Comparison of ENCODE assay signal across 2 cellular contexts in the genomic region with DNA sequence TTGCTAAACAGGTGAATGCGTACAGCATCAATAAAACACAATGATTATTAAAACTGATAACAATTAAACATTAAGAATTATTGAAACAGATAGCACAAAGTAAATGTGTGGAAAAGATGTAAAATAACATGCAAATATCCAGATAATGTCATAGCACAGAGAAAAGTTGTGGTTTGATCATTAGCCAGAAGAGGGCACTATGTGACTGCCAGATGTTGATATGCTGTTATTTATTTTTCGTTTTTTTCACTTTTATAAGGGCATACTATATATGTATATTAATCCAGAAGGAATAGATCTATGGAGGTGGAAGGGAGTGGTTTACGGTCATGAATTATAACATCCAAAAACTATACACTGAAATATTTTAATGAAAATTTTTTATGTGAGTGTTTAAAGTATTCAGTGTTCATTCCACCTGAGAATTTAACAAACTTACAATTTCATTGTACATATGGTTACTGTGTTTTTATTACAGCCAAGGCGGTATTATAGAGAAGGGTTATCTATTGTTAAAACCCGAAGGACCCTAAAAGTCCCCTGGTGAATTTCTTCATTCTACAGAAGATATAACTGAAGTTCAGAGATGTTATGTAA.
TF ChIP-seq lines count a peak whose summit lies in the region.

No MANE protein-coding gene starts in this region.

TF ChIP-seq in IMR-90, 13 proteins besides CTCF, POLR2A, EP300 and RAD21 (continued from another document):
- TF ChIP-seq NFE2L2 (IDR thresholded peaks at IDR 0.05; ENCODE audit: low read depth, low read length) (no peak), USF2 (IDR thresholded peaks at IDR 0.05; ENCODE audit: low read depth, low read length) (no peak), SMC3 (IDR thresholded peaks at IDR 0.05; ENCODE audit: low read depth, low read length) (peak; percentile 61), BHLHE40 (IDR thresholded peaks at IDR 0.05; ENCODE audit: low read depth, low read length) (no peak)

TF ChIP-seq in WTC11, 78 proteins besides CTCF, POLR2A, EP300 and RAD21:
- TF ChIP-seq, protein P1, sequence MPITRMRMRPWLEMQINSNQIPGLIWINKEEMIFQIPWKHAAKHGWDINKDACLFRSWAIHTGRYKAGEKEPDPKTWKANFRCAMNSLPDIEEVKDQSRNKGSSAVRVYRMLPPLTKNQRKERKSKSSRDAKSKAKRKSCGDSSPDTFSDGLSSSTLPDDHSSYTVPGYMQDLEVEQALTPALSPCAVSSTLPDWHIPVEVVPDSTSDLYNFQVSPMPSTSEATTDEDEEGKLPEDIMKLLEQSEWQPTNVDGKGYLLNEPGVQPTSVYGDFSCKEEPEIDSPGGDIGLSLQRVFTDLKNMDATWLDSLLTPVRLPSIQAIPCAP (CRISPR knock-in tag; IDR thresholded peaks at IDR 0.05) = no peak
- no peak for TF ChIP-seq ZNF671 (CRISPR knock-in tag; IDR thresholded peaks at IDR 0.05)
- no peak for TF ChIP-seq E2F4 (CRISPR knock-in tag; IDR thresholded peaks at IDR 0.05; ENCODE audit: borderline replicate concordance, low read depth)
- TF ChIP-seq MYBL2 (CRISPR knock-in tag; IDR thresholded peaks at IDR 0.05) = no peak
- TF ChIP-seq ERG (CRISPR knock-in tag; IDR thresholded peaks at IDR 0.05) = no peak
- no peak for TF ChIP-seq GRHL2 (CRISPR knock-in tag; IDR thresholded peaks at IDR 0.05; ENCODE audit: insufficient replicate concordance, severe bottlenecking)
- TF ChIP-seq, protein P2, sequence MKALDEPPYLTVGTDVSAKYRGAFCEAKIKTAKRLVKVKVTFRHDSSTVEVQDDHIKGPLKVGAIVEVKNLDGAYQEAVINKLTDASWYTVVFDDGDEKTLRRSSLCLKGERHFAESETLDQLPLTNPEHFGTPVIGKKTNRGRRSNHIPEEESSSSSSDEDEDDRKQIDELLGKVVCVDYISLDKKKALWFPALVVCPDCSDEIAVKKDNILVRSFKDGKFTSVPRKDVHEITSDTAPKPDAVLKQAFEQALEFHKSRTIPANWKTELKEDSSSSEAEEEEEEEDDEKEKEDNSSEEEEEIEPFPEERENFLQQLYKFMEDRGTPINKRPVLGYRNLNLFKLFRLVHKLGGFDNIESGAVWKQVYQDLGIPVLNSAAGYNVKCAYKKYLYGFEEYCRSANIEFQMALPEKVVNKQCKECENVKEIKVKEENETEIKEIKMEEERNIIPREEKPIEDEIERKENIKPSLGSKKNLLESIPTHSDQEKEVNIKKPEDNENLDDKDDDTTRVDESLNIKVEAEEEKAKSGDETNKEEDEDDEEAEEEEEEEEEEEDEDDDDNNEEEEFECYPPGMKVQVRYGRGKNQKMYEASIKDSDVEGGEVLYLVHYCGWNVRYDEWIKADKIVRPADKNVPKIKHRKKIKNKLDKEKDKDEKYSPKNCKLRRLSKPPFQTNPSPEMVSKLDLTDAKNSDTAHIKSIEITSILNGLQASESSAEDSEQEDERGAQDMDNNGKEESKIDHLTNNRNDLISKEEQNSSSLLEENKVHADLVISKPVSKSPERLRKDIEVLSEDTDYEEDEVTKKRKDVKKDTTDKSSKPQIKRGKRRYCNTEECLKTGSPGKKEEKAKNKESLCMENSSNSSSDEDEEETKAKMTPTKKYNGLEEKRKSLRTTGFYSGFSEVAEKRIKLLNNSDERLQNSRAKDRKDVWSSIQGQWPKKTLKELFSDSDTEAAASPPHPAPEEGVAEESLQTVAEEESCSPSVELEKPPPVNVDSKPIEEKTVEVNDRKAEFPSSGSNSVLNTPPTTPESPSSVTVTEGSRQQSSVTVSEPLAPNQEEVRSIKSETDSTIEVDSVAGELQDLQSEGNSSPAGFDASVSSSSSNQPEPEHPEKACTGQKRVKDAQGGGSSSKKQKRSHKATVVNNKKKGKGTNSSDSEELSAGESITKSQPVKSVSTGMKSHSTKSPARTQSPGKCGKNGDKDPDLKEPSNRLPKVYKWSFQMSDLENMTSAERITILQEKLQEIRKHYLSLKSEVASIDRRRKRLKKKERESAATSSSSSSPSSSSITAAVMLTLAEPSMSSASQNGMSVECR (CRISPR knock-in tag; IDR thresholded peaks at IDR 0.05; ENCODE audit: borderline replicate concordance) = no peak
- no peak for TF ChIP-seq ATF1 (CRISPR knock-in tag; IDR thresholded peaks at IDR 0.05)
